27 cellular contexts compared by ENCODE assay signal in the genomic region with DNA sequence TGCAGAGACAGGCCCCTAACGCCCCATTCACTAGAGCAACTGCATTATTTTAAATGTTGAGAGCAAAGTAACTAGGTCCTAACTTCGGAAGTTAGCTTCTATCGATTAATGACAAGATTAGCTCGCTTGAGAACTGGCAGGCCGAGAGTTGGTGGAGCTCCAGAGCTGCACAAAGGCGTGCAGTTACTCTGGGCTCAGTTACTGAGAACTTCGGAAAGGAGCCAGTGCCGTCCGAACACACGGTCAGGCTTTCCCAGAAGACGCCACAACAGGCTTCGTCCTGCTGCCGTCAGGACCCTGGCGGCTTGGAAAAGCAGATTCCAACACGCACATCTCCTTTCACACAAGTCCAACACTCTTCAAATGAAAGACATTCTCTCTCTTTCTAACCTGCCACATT. TPM values are rescaled to one million over a fixed set of nuclear protein-coding genes. Genes with fewer than 3 reads are reported as not detected.
"Had no signal": no experiment of that assay in that cellular context is flagged by ENCODE, and none has a peak within 500 bp of the region (broad histone marks: within the 10 kb centered on the region; RNA-seq: fewer than 3 reads in every experiment).

No MANE protein-coding gene starts in this region.

- FAIRE-seq: bronchial epithelial cell, islet of Langerhans had no signal

- H3K36me3 ChIP-seq: uterus had no signal

- H3K4me1 ChIP-seq: uterus had no signal

- H3K27ac Mint-ChIP-seq: activated CD4-positive, alpha-beta T cell treated with anti-CD3 and anti-CD28 coated beads, Interleukin-2, amount 10 ng/mL, durations not matched to agents 7 days and 5 days; activated naive CD8-positive, alpha-beta T cell treated with anti-CD3 and anti-CD28 coated beads for 36 hours; activated T-helper 2 cell treated with anti-CD3 and anti-CD28 coated beads, Interferon-gamma antibody, Interleukin-2, Interleukin-4, amounts not matched to agents 10 μg/mL and 5 μg/mL and 100 μg/mL, durations not matched to agents 14 hours and 24 hours and 36 hours; stimulated activated naive CD8-positive, alpha-beta T cell treated with anti-CD3 and anti-CD28 coated beads, Interleukin-15, amount 100 ng/mL, for 72 hours; T-helper 17 cell had no signal

- H3K4me3 ChIP-seq: psoas muscle, SK-N-MC, transverse colon, uterus had no signal

- H3K27me3 Mint-ChIP-seq: activated CD4-positive, alpha-beta T cell treated with anti-CD3 and anti-CD28 coated beads, Interleukin-2, amount 10 ng/mL, durations not matched to agents 7 days and 5 days; activated naive CD8-positive, alpha-beta T cell treated with anti-CD3 and anti-CD28 coated beads for 36 hours; naive B cell; stimulated activated naive CD8-positive, alpha-beta T cell treated with anti-CD3 and anti-CD28 coated beads, Interleukin-15, amount 100 ng/mL, for 72 hours; T-helper 17 cell had no signal

- ATAC-seq: activated T-cell treated with anti-CD3 and anti-CD28 coated beads, Interleukin-2, amount 50 U/mL, for 4 hours; left ventricle myocardium superior; psoas muscle; right cardiac atrium; stimulated activated naive CD8-positive, alpha-beta T cell treated with anti-CD3 and anti-CD28 coated beads, Interleukin-15, amount 100 ng/mL, for 72 hours; T-helper 17 cell had no signal

- H3K4me3 Mint-ChIP-seq: activated CD4-positive, alpha-beta T cell treated with anti-CD3 and anti-CD28 coated beads, Interleukin-2, amount 10 ng/mL, durations not matched to agents 7 days and 5 days; activated naive CD8-positive, alpha-beta T cell treated with anti-CD3 and anti-CD28 coated beads for 36 hours; activated T-cell treated with anti-CD3 and anti-CD28 coated beads, Interleukin-2, amount 50 U/mL, for 4 hours; naive B cell; stimulated activated naive CD8-positive, alpha-beta T cell treated with anti-CD3 and anti-CD28 coated beads, Interleukin-15, amount 100 ng/mL, for 72 hours; T-helper 17 cell had no signal

- H3K9me3 Mint-ChIP-seq: activated CD4-positive, alpha-beta T cell treated with anti-CD3 and anti-CD28 coated beads, Interleukin-2, amount 10 ng/mL, durations not matched to agents 7 days and 5 days; activated naive CD8-positive, alpha-beta T cell treated with anti-CD3 and anti-CD28 coated beads for 36 hours; activated T-cell treated with anti-CD3 and anti-CD28 coated beads, Interleukin-2, amount 50 U/mL, for 4 hours; activated T-helper 2 cell treated with anti-CD3 and anti-CD28 coated beads, Interferon-gamma antibody, Interleukin-2, Interleukin-4, amounts not matched to agents 10 μg/mL and 5 μg/mL and 100 μg/mL, durations not matched to agents 14 hours and 24 hours and 36 hours; naive B cell; stimulated activated naive CD8-positive, alpha-beta T cell treated with anti-CD3 and anti-CD28 coated beads, Interleukin-15, amount 100 ng/mL, for 72 hours had no signal

- H3K27me3 ChIP-seq: transverse colon, uterus had no signal

- H3K27ac ChIP-seq: psoas muscle, SK-N-MC, transverse colon, uterus had no signal

- DNase-seq: activated CD4-positive, alpha-beta T cell treated with anti-CD3 and anti-CD28 coated beads, Interleukin-2, amount 10 ng/mL, durations not matched to agents 7 days and 5 days; activated CD4-positive, CD25-positive, alpha-beta regulatory T cell treated with anti-CD3 and anti-CD28 coated beads, Interleukin-2, amount 50 U/mL, for 72 hours; activated naive CD4-positive, alpha-beta T cell treated with Interleukin-2 at 50 U/mL for 16 hours; activated naive CD8-positive, alpha-beta T cell treated with anti-CD3 and anti-CD28 coated beads for 36 hours; activated T-cell treated with anti-CD3 and anti-CD28 coated beads, Interleukin-2, amount 50 U/mL, for 4 hours; cerebellar nuclear complex; effector CD4-positive, alpha-beta T cell; erythroblast; foreskin fibroblast; left ventricle myocardium superior; mesenchymal stem cell; naive B cell; occipital lobe; psoas muscle; right cardiac atrium; stimulated activated CD4-positive, alpha-beta T cell treated with anti-CD3 and anti-CD28 coated beads, Interleukin-12 subunit alpha, Interleukin-12 subunit beta, amount 100 ng/mL, for 4 hours; stimulated activated CD4-positive, alpha-beta T cell treated with anti-CD3 and anti-CD28 coated beads, Interleukin-4, amount 100 ng/mL, for 4 hours; stimulated activated naive CD8-positive, alpha-beta T cell treated with anti-CD3 and anti-CD28 coated beads, Interleukin-15, amount 100 ng/mL, for 72 hours; SW 1271; T-helper 17 cell; transverse colon; uterus had no signal

RNA-seq across cellular contexts. Expression of gene TESC, which starts 45.4 kb away (rescaled TPM):
- total RNA-seq: bronchial epithelial cell, fibroblast of lung had no signal
- polyA plus RNA-seq: fibroblast of lung had no signal
